Comparison of ENCODE assay signal across 1 cellular context in genomic region chr6:8177721-8178120, GRCh38.
TF ChIP-seq lines count a peak whose summit lies in the region.

No MANE protein-coding gene starts in this region.

TF ChIP-seq in WTC11, 78 proteins besides CTCF, POLR2A, EP300 and RAD21 (continued from another document):
- TF ChIP-seq ZNF425 (CRISPR knock-in tag; conservative IDR thresholded peaks at IDR 0.05) (no peak), ATF6 (CRISPR knock-in tag; IDR thresholded peaks at IDR 0.05) (no peak), USF2 (CRISPR knock-in tag; IDR thresholded peaks at IDR 0.05) (no peak), ZNF121 (CRISPR knock-in tag; IDR thresholded peaks at IDR 0.05) (no peak), ZNF219 (CRISPR knock-in tag; IDR thresholded peaks at IDR 0.05; ENCODE audit: borderline replicate concordance) (no peak), SP1 (CRISPR knock-in tag; conservative IDR thresholded peaks at IDR 0.05) (no peak), PREB (CRISPR knock-in tag; IDR thresholded peaks at IDR 0.05; ENCODE audit: borderline replicate concordance) (no peak), ZNF138 (CRISPR knock-in tag; conservative IDR thresholded peaks at IDR 0.05) (no peak), CBFB (CRISPR knock-in tag; IDR thresholded peaks at IDR 0.05; ENCODE audit: low read depth) (no peak), TP53 (CRISPR knock-in tag; IDR thresholded peaks at IDR 0.05) (no peak), GRHL2 (CRISPR knock-in tag; IDR thresholded peaks at IDR 0.05; ENCODE audit: insufficient replicate concordance, severe bottlenecking) (no peak), NR1H2 (CRISPR knock-in tag; IDR thresholded peaks at IDR 0.05) (no peak)
